In the genomic region with DNA sequence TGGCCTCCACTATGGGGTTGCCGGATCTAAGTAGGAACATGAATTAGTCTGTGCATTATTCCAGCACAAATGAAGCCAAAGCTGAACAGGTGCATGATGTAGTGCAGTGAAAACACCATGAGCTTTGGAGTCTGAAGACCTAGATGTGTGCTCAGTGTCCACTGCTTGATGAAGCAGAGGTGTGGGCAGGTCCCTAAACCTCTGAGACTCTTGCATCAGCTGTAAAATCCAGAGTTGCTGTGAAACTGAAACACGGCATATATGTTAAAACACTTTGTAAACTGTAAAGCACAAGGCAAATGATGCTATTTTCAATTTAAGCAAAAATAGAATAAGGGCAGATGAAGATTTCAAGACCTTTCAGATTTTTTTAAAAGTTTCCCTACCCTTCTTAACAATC, we compare ENCODE assay signal across 18 cellular contexts.
DNase-seq lines count a peak whose midpoint lies in the region; ATAC-seq and TF ChIP-seq lines count a peak whose summit lies in the region.
"Had no signal": no experiment of that assay in that cellular context is flagged by ENCODE, and none has a peak within 500 bp of the region (broad histone marks: within the 10 kb centered on the region; RNA-seq: fewer than 3 reads in every experiment).

No MANE protein-coding gene starts in this region.

- no peak overlapping the region for H3K18ac ChIP-seq in H9 (ENCODE audit: insufficient read length, low read depth, low read length)

- H4K20me1 ChIP-seq in SU-DHL-6 (ENCODE audit: low read depth, low read length), result no peaks in the 10 kb centered on the region
- H4K20me1 ChIP-seq in H9 (ENCODE audit: control insufficient read depth, insufficient read depth, insufficient read length), result no peaks in the 10 kb centered on the region

- peaks cover 24% of the 10 kb centered on the region for H3F3A ChIP-seq in SU-DHL-6 (ENCODE audit: insufficient read depth)

- H3K27me3 ChIP-seq in SU-DHL-6 (ENCODE audit: low read length), result no peaks in the 10 kb centered on the region
- H3K27me3 ChIP-seq in endodermal cell (ENCODE audit: control insufficient read depth, insufficient read depth, low read length, poor library complexity, severe bottlenecking), result no peaks in the 10 kb centered on the region
- no peaks in the 10 kb centered on the region for H3K27me3 ChIP-seq in H9 (ENCODE audit: insufficient read depth, low read length)

- no peaks in the 10 kb centered on the region for H3K79me2 ChIP-seq in SU-DHL-6 (ENCODE audit: insufficient read depth, low read length)
- no peaks in the 10 kb centered on the region for H3K79me2 ChIP-seq in H9 (ENCODE audit: insufficient read depth, low read length)

- H3K27ac ChIP-seq in SU-DHL-6 (ENCODE audit: low read depth, low read length) (no peak overlapping the region), endodermal cell (ENCODE audit: low read depth, low read length) (no peak overlapping the region), H9 (ENCODE audit: insufficient read length, low read depth, low read length) (no peak overlapping the region)

- H3K4me3 Mint-ChIP-seq in endodermal cell (no peak overlapping the region), H9 (no peak overlapping the region)
- H3K4me3 Mint-ChIP-seq: activated naive CD8-positive, alpha-beta T cell; activated T-cell treated with anti-CD3 and anti-CD28 coated beads, Interleukin-2, amount 50 U/mL, for 4 hours had no signal

- no peak overlapping the region for H2AK5ac ChIP-seq in H9 (ENCODE audit: insufficient read length, low read length)

- H2BK20ac ChIP-seq in H9 (ENCODE audit: low read depth, low read length, poor library complexity, severe bottlenecking), result no peak overlapping the region

- no peaks in the 10 kb centered on the region for H3K27me3 Mint-ChIP-seq in endodermal cell (ENCODE audit: insufficient read depth)
- no peaks in the 10 kb centered on the region for H3K27me3 Mint-ChIP-seq in H9 (ENCODE audit: low read depth)
- H3K27me3 Mint-ChIP-seq: activated naive CD8-positive, alpha-beta T cell had no signal

- H3K4me1 ChIP-seq in endodermal cell (ENCODE audit: control insufficient read depth, insufficient read depth, low read length) (no peaks in the 10 kb centered on the region), H9 (ENCODE audit: insufficient read depth, low read length) (no peaks in the 10 kb centered on the region)

- H3K36me3 ChIP-seq in SU-DHL-6 (ENCODE audit: low read length), result no peaks in the 10 kb centered on the region
- H3K36me3 ChIP-seq in endodermal cell (ENCODE audit: control insufficient read depth, insufficient read depth, low read length), result no peaks in the 10 kb centered on the region

- H3K4me2 ChIP-seq in SU-DHL-6 (ENCODE audit: low read depth, low read length, poor library complexity, severe bottlenecking) (no peak overlapping the region), H9 (ENCODE audit: insufficient read depth, insufficient read length, low read length) (no peak overlapping the region)

- no peak overlapping the region for H4K5ac ChIP-seq in H9 (ENCODE audit: insufficient read length, low read depth, low read length)

- H3K14ac ChIP-seq in H9 (ENCODE audit: insufficient read depth, low read length), result no peak overlapping the region

- H3K23me2 ChIP-seq in H9 (ENCODE audit: insufficient read length, low read depth, low read length, poor library complexity, severe bottlenecking), result no peaks in the 10 kb centered on the region

- DNase-seq in endodermal cell (no peak), H9 (no peak), Kasumi-1 (lab: John Stamatoyannopoulos, UW) (no peak)
- DNase-seq: activated CD4-positive, alpha-beta T cell treated with anti-CD3 and anti-CD28 coated beads, Interleukin-2, amount 50 U/mL, for 4 hours; activated T-cell treated with anti-CD3 and anti-CD28 coated beads, Interleukin-2, amount 50 U/mL, for 4 hours; DMS79; HCEC 1CT; hippocampal formation; mucosa of descending colon; NCI-H2171; NCI-H82; occipital lobe had no signal

- H3K9ac ChIP-seq in SU-DHL-6 (ENCODE audit: low read length), result no peak overlapping the region
- no peak overlapping the region for H3K9ac ChIP-seq in endodermal cell (ENCODE audit: extremely low read depth, low read length, poor library complexity, severe bottlenecking)
- H3K9ac ChIP-seq in H9 (ENCODE audit: extremely low read depth, insufficient read length, low read length), result no peak overlapping the region

- H3K23ac ChIP-seq in H9 (ENCODE audit: insufficient read length, low read depth, low read length), result no peak overlapping the region

- no peak overlapping the region for H2BK15ac ChIP-seq in H9 (ENCODE audit: low read depth, low read length)

- ATAC-seq in GM18873 (IDR thresholded peaks at IDR 0.05; ENCODE audit: low FRiP score, unreplicated experiment) (peak; percentile 46), GM21528 (IDR thresholded peaks at IDR 0.05; ENCODE audit: low FRiP score, unreplicated experiment) (peak; percentile 63), HG02973 (IDR thresholded peaks at IDR 0.05; ENCODE audit: unreplicated experiment) (peak; percentile 68), GM21423 (IDR thresholded peaks at IDR 0.05; ENCODE audit: unreplicated experiment) (no peak)
- ATAC-seq: activated T-cell treated with anti-CD3 and anti-CD28 coated beads, Interleukin-2, amount 50 U/mL, for 4 hours; mucosa of descending colon had no signal

- H2BK120ac ChIP-seq in H9 (ENCODE audit: low read depth, low read length, poor library complexity, severe bottlenecking), result no peak overlapping the region

- no peak for TF ChIP-seq CTCF in SU-DHL-6 (IDR thresholded peaks at IDR 0.05; ENCODE audit: insufficient read depth, low read length, poor library complexity, severe bottlenecking)
- no peak for TF ChIP-seq CTCF in endodermal cell (conservative IDR thresholded peaks at IDR 0.05)
- TF ChIP-seq CTCF in H9 (conservative IDR thresholded peaks at IDR 0.05), result no peak

- H3K27ac Mint-ChIP-seq in endodermal cell (no peak overlapping the region), H9 (no peak overlapping the region)
- H3K27ac Mint-ChIP-seq: activated naive CD8-positive, alpha-beta T cell had no signal

- H3K9me2 ChIP-seq in SU-DHL-6 (replicated peaks; ENCODE audit: insufficient read depth, low read length), result no peaks in the 10 kb centered on the region

- 91 to 94% methylated on average over 2 of the region's 2 CpGs for WGBS in endodermal cell (ENCODE audit: insufficient coverage in 1 of 2, insufficient read length in 1 of 2), 2 experiments
- WGBS in H9 (ENCODE audit: extremely low coverage, insufficient read length, low lambda C conversion rate), result no CpG with 5 or more reads among the region's 2 CpGs

- no peak overlapping the region for H3K56ac ChIP-seq in H9 (ENCODE audit: insufficient read length, low read depth, low read length)

- H3K9me3 Mint-ChIP-seq in endodermal cell (no peaks in the 10 kb centered on the region), H9 (no peaks in the 10 kb centered on the region)
- H3K9me3 Mint-ChIP-seq: activated T-cell treated with anti-CD3 and anti-CD28 coated beads, Interleukin-2, amount 50 U/mL, for 4 hours had no signal

- no peak overlapping the region for H4K91ac ChIP-seq in H9 (ENCODE audit: insufficient read length, low read depth, low read length)

- H3K79me1 ChIP-seq in H9 (ENCODE audit: insufficient read depth, low read depth, low read length, poor library complexity, severe bottlenecking), result no peaks in the 10 kb centered on the region

- H4K8ac ChIP-seq in H9 (replicated peaks; ENCODE audit: insufficient read length, low read depth, low read length), result no peak overlapping the region

- H2AFZ ChIP-seq in SU-DHL-6 (ENCODE audit: low read depth, low read length, severe bottlenecking) (peak overlapping the region; percentile 46), H9 (ENCODE audit: low read length) (no peak overlapping the region)

- H3K36me3 Mint-ChIP-seq in endodermal cell (ENCODE audit: low read depth) (no peaks in the 10 kb centered on the region), H9 (ENCODE audit: insufficient read depth in 1 of 3, low read depth in 3 of 3) (no peaks in the 10 kb centered on the region)
- H3K36me3 Mint-ChIP-seq: activated naive CD8-positive, alpha-beta T cell had no signal

- no peak overlapping the region for H3K4me3 ChIP-seq in SU-DHL-6 (ENCODE audit: insufficient read depth, low read length, poor library complexity, severe bottlenecking)
- no peak overlapping the region for H3K4me3 ChIP-seq in endodermal cell (ENCODE audit: low read length)
- H3K4me3 ChIP-seq: mucosa of descending colon had no signal

- peaks cover 24% of the 10 kb centered on the region for H3K4me1 Mint-ChIP-seq in endodermal cell
- H3K4me1 Mint-ChIP-seq in H9, result peaks cover 16 to 17% of the 10 kb centered on the region in 2 experiments

- H3T11ph ChIP-seq in H9 (ENCODE audit: low read length), result no peak overlapping the region

- H2BK12ac ChIP-seq in H9 (ENCODE audit: insufficient read length, low read depth, low read length), result no peak overlapping the region

- no peak overlapping the region for H3K4ac ChIP-seq in H9 (ENCODE audit: low read depth, low read length)

- H3K9me3 ChIP-seq in SU-DHL-6 (ENCODE audit: insufficient read depth, low read length) (no peaks in the 10 kb centered on the region), endodermal cell (ENCODE audit: control insufficient read depth, low read length) (no peaks in the 10 kb centered on the region), H9 (ENCODE audit: control insufficient read depth, low read depth, low read length) (no peaks in the 10 kb centered on the region)
- H3K9me3 ChIP-seq: mucosa of descending colon had no signal

- no peak overlapping the region for H2BK5ac ChIP-seq in H9 (ENCODE audit: insufficient read length, low read length)
